In genomic region chr16:85430523-85431381, GRCh38 we compare ENCODE assay signal across 21 cellular contexts.
DNase-seq lines count a peak whose midpoint lies in the region; ATAC-seq and TF ChIP-seq lines count a peak whose summit lies in the region.
"Had no signal": no experiment of that assay in that cellular context is flagged by ENCODE, and none has a peak within 500 bp of the region (broad histone marks: within the 10 kb centered on the region; RNA-seq: fewer than 3 reads in every experiment).

No MANE protein-coding gene starts in this region.

- peaks cover 0 to 10% (median 0%) of the 10 kb centered on the region in 7 donors for H3K27me3 ChIP-seq in spleen (replicated peaks in 1 of 7)
- H3K27me3 ChIP-seq: hepatocyte, upper lobe of left lung had no signal

- DNase-seq in activated T-cell treated with anti-CD3 and anti-CD28 coated beads, Interleukin-2, amount 50 U/mL, for 1 hour = peak; percentile 12
- no peak for DNase-seq in activated T-cell treated with anti-CD3 and anti-CD28 coated beads for 4 hours
- DNase-seq in NCI-H524 treated with DMSO at 0.1 percent for 48 hours (lab: John Stamatoyannopoulos, UW) = peak; percentile 67
- peak; percentile 39 for DNase-seq in left lobe of liver (ENCODE audit: low spot score)
- DNase-seq in spleen = peak; percentile 67
- no peak for DNase-seq in middle frontal gyrus (ENCODE audit: extremely low spot score, low spot score)
- DNase-seq in pons (ENCODE audit: low spot score) = no peak
- DNase-seq in AML-193 (lab: John Stamatoyannopoulos, UW) = no peak
- DNase-seq: CD4-positive, alpha-beta T cell; GM23248; Kasumi-1; kidney glomerular epithelial cell; NCI-H1105; SHP77 treated with DMSO at 0.1 percent for 48 hours; stimulated activated CD4-positive, alpha-beta T cell treated with anti-CD3 and anti-CD28 coated beads, Interleukin-15, amount 100 ng/mL, for 24 hours; stimulated activated naive CD4-positive, alpha-beta T cell treated with Interleukin-2 at 50 U/mL for 16 hours had no signal

- WGBS in spleen, 5 donors = 88 to 93% (median 89%) methylated on average over 28 to 37 of the region's 37 CpGs

- H3K4me1 ChIP-seq in spleen = no peaks in the 10 kb centered on the region
- H3K4me1 ChIP-seq: A549, prostate gland, upper lobe of left lung had no signal

- no peaks in the 10 kb centered on the region for H3K9me3 ChIP-seq in spleen
- H3K9me3 ChIP-seq: A549, prostate gland, upper lobe of left lung had no signal

- intact Hi-C loops in spleen (cut with DNase I; ENCODE audit: low total_unique reads) = no loop called here

- TF ChIP-seq CTCF in spleen (IDR thresholded peaks at IDR 0.05 in 8 of 11, conservative IDR thresholded peaks at IDR 0.05 in 3 of 11) = no peak

- no peak for ATAC-seq in left lobe of liver
- ATAC-seq: A549; activated naive CD4-positive, alpha-beta T cell treated with anti-CD3 and anti-CD28 coated beads, Interleukin-2, amount 50 U/mL, for 72 hours had no signal

- no peak overlapping the region for H3K27ac ChIP-seq in spleen
- H3K27ac ChIP-seq: A549, GM23248, hepatocyte, prostate gland, upper lobe of left lung had no signal

- no peak for TF ChIP-seq POLR2A in spleen (IDR thresholded peaks at IDR 0.05)

- no peaks in the 10 kb centered on the region for H3K36me3 ChIP-seq in spleen
- H3K36me3 ChIP-seq: prostate gland, upper lobe of left lung had no signal

- no peak overlapping the region for H3K4me3 ChIP-seq in spleen
- H3K4me3 ChIP-seq: A549, GM23248, hepatocyte, prostate gland, upper lobe of left lung had no signal

Comparison
In these comparisons a context has a peak if more than half of its experiments do, and no peak if none do; other contexts are left out.
1. DNase-seq: peak in activated T-cell treated with anti-CD3 and anti-CD28 coated beads, Interleukin-2, amount 50 U/mL, for 1 hour (single experiment), NCI-H524 treated with DMSO at 0.1 percent for 48 hours (single experiment), left lobe of liver (single experiment) and spleen (single experiment); none in activated T-cell treated with anti-CD3 and anti-CD28 coated beads for 4 hours (single experiment), middle frontal gyrus (single experiment), pons (single experiment) and AML-193 (0 of 2).